13 cellular contexts compared by ENCODE assay signal in the genomic region with DNA sequence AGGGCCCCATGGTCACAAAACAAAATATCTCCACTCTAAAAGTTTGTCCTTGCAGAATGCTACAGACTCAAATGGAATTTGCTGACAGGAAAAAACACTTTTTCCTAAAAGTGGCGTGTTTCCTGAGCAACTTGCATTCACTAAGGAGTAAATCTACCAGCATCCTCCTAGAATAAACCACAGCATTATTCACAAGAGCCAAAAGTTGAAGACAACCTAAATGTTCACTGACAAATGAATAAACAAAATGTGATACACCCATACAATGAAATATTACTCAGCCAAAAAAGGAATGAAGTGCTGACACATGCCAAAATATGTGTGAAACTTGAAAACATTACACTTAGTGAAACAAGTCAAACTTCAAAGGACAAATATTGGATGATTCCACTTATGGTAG. TPM values are rescaled to one million over a fixed set of nuclear protein-coding genes. Genes with fewer than 3 reads are reported as not detected.
DNase-seq lines count a peak whose midpoint lies in the region; ATAC-seq, FAIRE-seq and TF ChIP-seq lines count a peak whose summit lies in the region.
"Had no signal": no experiment of that assay in that cellular context is flagged by ENCODE, and none has a peak within 500 bp of the region (broad histone marks: within the 10 kb centered on the region; RNA-seq: fewer than 3 reads in every experiment).

No MANE protein-coding gene starts in this region.

- H3K4me3 ChIP-seq in A549 (no peak overlapping the region), cardiac fibroblast (replicated peaks in 1 of 2; ENCODE audit: low read depth in 2 of 2, low read length in 2 of 2) (no peak overlapping the region), right lobe of liver (no peak overlapping the region)
- H3K4me3 ChIP-seq: cardiac muscle cell, suprapubic skin had no signal

- TF ChIP-seq CTCF in A549 (IDR thresholded peaks at IDR 0.05) (no peak), cardiac fibroblast (IDR thresholded peaks at IDR 0.05; ENCODE audit: low read depth, low read length) (no peak), right lobe of liver (IDR thresholded peaks at IDR 0.05) (no peak), omental fat pad (IDR thresholded peaks at IDR 0.05) (no peak)

- peaks cover 72% of the 10 kb centered on the region for H3K4me1 ChIP-seq in A549
- H3K4me1 ChIP-seq in right lobe of liver = peaks cover 0 to 20% (median 7%) of the 10 kb centered on the region in 4 donors

- no peaks in the 10 kb centered on the region for H3K27me3 ChIP-seq in right lobe of liver
- H3K27me3 ChIP-seq: cardiac muscle cell, suprapubic skin had no signal

- intact Hi-C loops in right lobe of liver (cut with DNase I) = no loop called here

- 88% methylated on average over 1 of the region's 1 CpG for WGBS in A549 (ENCODE audit: missing lambda C conversion rate)
- 44% methylated on average over 1 of the region's 1 CpG for WGBS in right lobe of liver (ENCODE audit: insufficient coverage, low coverage, low lambda C conversion rate, missing lambda C conversion rate)

- POLR2A ChIA-PET in A549 (lab: Yijun Ruan, JAX) = interaction anchor here (0.6 kb wide), 1 partner anchor 21 kb away, joined by 3 read pairs; no protein-coding TSS in a partner anchor

- TF ChIP-seq EP300 in A549 (IDR thresholded peaks at IDR 0.05) = no peak

- H3K4me2 ChIP-seq in A549 = peak overlapping the region; percentile 61

- no peak for DNase-seq in A549 (ENCODE audit: low read depth in 1 of 2, low spot score in 1 of 2)
- peak; percentile 27 for DNase-seq in HT1080 (ENCODE audit: low read depth)
- peak; percentile 69 to 75 for DNase-seq in cardiac fibroblast (ENCODE audit: low read depth in 2 of 2)
- DNase-seq in right lobe of liver = no peak
- DNase-seq in omental fat pad (ENCODE audit: low spot score) = no peak
- no peak for DNase-seq in SHP77 treated with DMSO at 0.1 percent for 48 hours (lab: John Stamatoyannopoulos, UW)
- DNase-seq in cerebellar nuclear complex (lab: John Stamatoyannopoulos, UW) = no peak
- DNase-seq: NCI-H187 treated with DMSO at 0.1 percent for 48 hours, NCI-H526, T-helper 9 cell had no signal

- H3K9me3 ChIP-seq in A549 (peaks cover 15% of the 10 kb centered on the region; the same call in 2 of the 3 replicates), right lobe of liver (no peaks in the 10 kb centered on the region)
- H3K9me3 ChIP-seq: suprapubic skin had no signal

- H3K27ac ChIP-seq in A549 (peak overlapping the region; percentile 83 to 88), right lobe of liver (peak overlapping the region; percentile 22 to 41 (median 23))
- H3K27ac ChIP-seq: cardiac muscle cell, suprapubic skin had no signal

- H3K36me3 ChIP-seq in right lobe of liver = peaks cover 0 to 6% (median 3%) of the 10 kb centered on the region in 4 donors

- TF ChIP-seq POLR2A in A549 (IDR thresholded peaks at IDR 0.05; ENCODE audit: low read length) (no peak), right lobe of liver (IDR thresholded peaks at IDR 0.05) (no peak)

- CTCF ChIA-PET in A549 (lab: Yijun Ruan, JAX) = interaction anchor here (1.1 to 1.6 kb wide), 3 partner anchors 14 to 97 kb away, joined by 3 to 6 read pairs (median 3); no protein-coding TSS in a partner anchor

- ATAC-seq in A549 = no peak
- ATAC-seq in right lobe of liver = peak; percentile 19 to 42 (median 26)
- ATAC-seq in GM18517 (IDR thresholded peaks at IDR 0.05; ENCODE audit: unreplicated experiment) = no peak
- ATAC-seq in omental fat pad (ENCODE audit: low FRiP score) = no peak

- no peak for TF ChIP-seq RAD21 in A549 (conservative IDR thresholded peaks at IDR 0.05 in 1 of 2, IDR thresholded peaks at IDR 0.05 in 1 of 2)

- no peak for FAIRE-seq in A549 (lab: Jason Lieb, UNC)

TF ChIP-seq in A549, 52 proteins besides CTCF, POLR2A, EP300 and RAD21:
- TF ChIP-seq MYC (IDR thresholded peaks at IDR 0.05; ENCODE audit: borderline replicate concordance, low read length) = no peak
- peak; percentile 91 for TF ChIP-seq MAFK (IDR thresholded peaks at IDR 0.05; ENCODE audit: partially characterized antibody)
TF ChIP-seq in A549: peak in this region for 1.

RNA-seq across cellular contexts. Expression of a gene that starts 28.9 kb away (rescaled TPM):
- polyA plus RNA-seq in A549 (2011; rRNA removed) = 260 and 476 TPM in 2 replicates
- 393 and 412 TPM in 2 replicates for polyA plus RNA-seq in A549 (2012; cell fraction: cytosol; rRNA removed)
- 508 and 526 TPM in 2 replicates for polyA plus RNA-seq in A549 (2012; cell fraction: nucleus; rRNA removed)
- polyA plus RNA-seq in A549 (2017; fragmentation: RNase III; extraction: RNeasy Plus Mini Kit Qiagen cat#74134 plus additional on column Dnase treatment) = 174 to 209 TPM (median 201 TPM) in 3 replicates
- 629 and 645 TPM in 2 replicates for polyA minus RNA-seq in A549 (2011; rRNA and poly(A)+ RNA removed)
- total RNA-seq in HT1080 (2014; rRNA removed; shearing (Covaris generic)) = 150 and 185 TPM in 2 replicates
- 230 and 272 TPM in 2 replicates for polyA plus RNA-seq in HT1080 (2015; cell fraction: cytosol; rRNA removed)
- 292 and 316 TPM in 2 replicates for polyA plus RNA-seq in HT1080 (2015; cell fraction: nucleus; rRNA removed)
- 100 to 1,000 TPM in 3 of 6 experiments, 10 to 100 TPM in 3; 61.3 to 125 (median 98.4) TPM for total RNA-seq in right lobe of liver
- total RNA-seq in omental fat pad = 100 to 1,000 TPM; 155 to 452 (median 234) TPM

Comparison
In these comparisons a context has a peak if more than half of its experiments do, and no peak if none do; other contexts are left out.
1. ATAC-seq: peak in right lobe of liver (4 of 4); none in A549 (0 of 2), GM18517 (single experiment) and omental fat pad (single experiment).
2. DNase-seq: peak in HT1080 (single experiment) and cardiac fibroblast (2 of 2); none in A549 (0 of 2), right lobe of liver (0 of 3), omental fat pad (single experiment), SHP77 treated with DMSO at 0.1 percent for 48 hours (single experiment) and cerebellar nuclear complex (0 of 2).